ENCODE assay signal across 16 cellular contexts in genomic region chr5:78482948-78483347, GRCh38.
"Had no signal": no experiment of that assay in that cellular context is flagged by ENCODE, and none has a peak within 500 bp of the region (broad histone marks: within the 10 kb centered on the region; RNA-seq: fewer than 3 reads in every experiment).

No MANE protein-coding gene starts in this region.

- H3K27me3 Mint-ChIP-seq: activated CD4-positive, alpha-beta T cell treated with anti-CD3 and anti-CD28 coated beads, Interleukin-2, amount 10 ng/mL, durations not matched to agents 24 days and 14 days; dendritic cell treated with granulocyte-macrophage colony-stimulating factor and Interleukin-4, amounts not matched to agents 40 ng/mL and 50 ng/mL, for 4 days had no signal

- H3K4me3 ChIP-seq: breast epithelium, lung, tibial artery had no signal

- H3K9me3 ChIP-seq: breast epithelium, tibial artery had no signal

- H3K27ac Mint-ChIP-seq: activated CD4-positive, alpha-beta T cell treated with anti-CD3 and anti-CD28 coated beads, Interleukin-2, amount 10 ng/mL, durations not matched to agents 24 days and 14 days; stimulated activated effector memory CD8-positive, alpha-beta T cell treated with anti-CD3 and anti-CD28 coated beads, Interleukin-12 subunit alpha, Interleukin-12 subunit beta, amount 100 ng/mL, for 72 hours had no signal

- H3K4me3 Mint-ChIP-seq: activated CD4-positive, alpha-beta T cell treated with anti-CD3 and anti-CD28 coated beads, Interleukin-2, amount 10 ng/mL, durations not matched to agents 24 days and 14 days; dendritic cell treated with granulocyte-macrophage colony-stimulating factor and Interleukin-4, amounts not matched to agents 40 ng/mL and 50 ng/mL, for 4 days; stimulated activated effector memory CD8-positive, alpha-beta T cell treated with anti-CD3 and anti-CD28 coated beads, Interleukin-12 subunit alpha, Interleukin-12 subunit beta, amount 100 ng/mL, for 72 hours had no signal

- H3K27me3 ChIP-seq: breast epithelium, tibial artery had no signal

- ATAC-seq: stimulated activated effector memory CD8-positive, alpha-beta T cell treated with anti-CD3 and anti-CD28 coated beads, Interleukin-12 subunit alpha, Interleukin-12 subunit beta, amount 100 ng/mL, for 72 hours had no signal

- H3K4me1 ChIP-seq: breast epithelium had no signal

- H3K27ac ChIP-seq: tibial artery had no signal

- DNase-seq: activated CD4-positive, alpha-beta T cell treated with anti-CD3 and anti-CD28 coated beads, Interleukin-2, amount 10 ng/mL, durations not matched to agents 24 days and 14 days; activated CD4-positive, CD25-positive, alpha-beta regulatory T cell; activated CD8-positive, alpha-beta memory T cell treated with anti-CD3 and anti-CD28 coated beads, Interleukin-2, amount 50 U/mL, for 48 hours; activated naive CD4-positive, alpha-beta T cell treated with Interleukin-2 at 50 U/mL for 16 hours; anterior cingulate cortex; effector memory CD4-positive, alpha-beta T cell; foreskin melanocyte; head of caudate nucleus; left cardiac atrium; midbrain; posterior cingulate gyrus; tibial artery had no signal

- H3K9me3 Mint-ChIP-seq: activated CD4-positive, alpha-beta T cell treated with anti-CD3 and anti-CD28 coated beads, Interleukin-2, amount 10 ng/mL, durations not matched to agents 24 days and 14 days; dendritic cell treated with granulocyte-macrophage colony-stimulating factor and Interleukin-4, amounts not matched to agents 40 ng/mL and 50 ng/mL, for 4 days; stimulated activated effector memory CD8-positive, alpha-beta T cell treated with anti-CD3 and anti-CD28 coated beads, Interleukin-12 subunit alpha, Interleukin-12 subunit beta, amount 100 ng/mL, for 72 hours had no signal

- H3K36me3 Mint-ChIP-seq: stimulated activated effector memory CD8-positive, alpha-beta T cell treated with anti-CD3 and anti-CD28 coated beads, Interleukin-12 subunit alpha, Interleukin-12 subunit beta, amount 100 ng/mL, for 72 hours had no signal

- H3K36me3 ChIP-seq: breast epithelium had no signal
